24 cellular contexts compared by ENCODE assay signal in genomic region chr3:195817578-195818135, GRCh38. TPM values are rescaled to one million over a fixed set of nuclear protein-coding genes. Genes with fewer than 3 reads are reported as not detected.
"Had no signal": no experiment of that assay in that cellular context is flagged by ENCODE, and none has a peak within 500 bp of the region (broad histone marks: within the 10 kb centered on the region; RNA-seq: fewer than 3 reads in every experiment).

No MANE protein-coding gene starts in this region.

- H3K4me3 Mint-ChIP-seq: activated CD8-positive, alpha-beta memory T cell treated with anti-CD3 and anti-CD28 coated beads, Interleukin-2, amount 10 ng/mL, durations not matched to agents 7 days and 5 days; brain; nephron; stimulated activated naive CD8-positive, alpha-beta T cell treated with anti-CD3 and anti-CD28 coated beads, Interleukin-15, amount 100 ng/mL, for 72 hours; T-cell had no signal

- H3K36me3 ChIP-seq: esophagus muscularis mucosa, tibial nerve had no signal

- H3K9me3 Mint-ChIP-seq: activated naive CD4-positive, alpha-beta T cell treated with anti-CD3 and anti-CD28 coated beads, Interleukin-2, amount 50 U/mL, for 72 hours; nephron; stimulated activated naive CD8-positive, alpha-beta T cell treated with anti-CD3 and anti-CD28 coated beads, Interleukin-15, amount 100 ng/mL, for 72 hours; T-cell had no signal

- H3K27ac ChIP-seq: esophagus muscularis mucosa, tibial nerve had no signal

- H3K4me1 Mint-ChIP-seq: brain; nephron; stimulated activated naive CD8-positive, alpha-beta T cell treated with anti-CD3 and anti-CD28 coated beads, Interleukin-15, amount 100 ng/mL, for 72 hours had no signal

- H3K9me3 ChIP-seq: esophagus muscularis mucosa, tibial nerve had no signal

- H3K27ac Mint-ChIP-seq: activated CD8-positive, alpha-beta memory T cell treated with anti-CD3 and anti-CD28 coated beads, Interleukin-2, amount 10 ng/mL, durations not matched to agents 7 days and 5 days; activated naive CD4-positive, alpha-beta T cell treated with anti-CD3 and anti-CD28 coated beads, Interleukin-2, amount 50 U/mL, for 72 hours; brain; nephron; progenitor cell of endocrine pancreas; T-cell had no signal

- ATAC-seq: activated CD8-positive, alpha-beta memory T cell treated with anti-CD3 and anti-CD28 coated beads, Interleukin-2, amount 10 ng/mL, durations not matched to agents 7 days and 5 days; activated naive CD4-positive, alpha-beta T cell treated with anti-CD3 and anti-CD28 coated beads, Interleukin-2, amount 50 U/mL, for 72 hours; left cardiac atrium; SK-N-SH treated with all-trans-retinoic acid at 6 μM for 48 hours; stimulated activated naive CD8-positive, alpha-beta T cell treated with anti-CD3 and anti-CD28 coated beads, Interleukin-15, amount 100 ng/mL, for 72 hours; T-cell had no signal

- H3K4me3 ChIP-seq: esophagus muscularis mucosa, tibial nerve had no signal

- H3K4me1 ChIP-seq: esophagus muscularis mucosa, tibial nerve had no signal

- H3K36me3 Mint-ChIP-seq: activated CD8-positive, alpha-beta memory T cell treated with anti-CD3 and anti-CD28 coated beads, Interleukin-2, amount 10 ng/mL, durations not matched to agents 7 days and 5 days; activated naive CD4-positive, alpha-beta T cell treated with anti-CD3 and anti-CD28 coated beads, Interleukin-2, amount 50 U/mL, for 72 hours; brain; T-cell had no signal

- DNase-seq: activated CD4-positive, alpha-beta T cell treated with anti-CD3 and anti-CD28 coated beads for 4 hours; activated CD4-positive, alpha-beta T cell treated with anti-CD3 and anti-CD28 coated beads, Interleukin-2, amount 50 U/mL, for 48 hours; activated CD4-positive, CD25-positive, alpha-beta regulatory T cell; activated CD8-positive, alpha-beta memory T cell treated with anti-CD3 and anti-CD28 coated beads, Interleukin-2, amount 10 ng/mL, durations not matched to agents 7 days and 5 days; activated gamma-delta T cell; activated T-cell treated with anti-CD3 and anti-CD28 coated beads for 4 hours; effector memory CD4-positive, alpha-beta T cell; glutamatergic neuron; hippocampal formation; left cardiac atrium; midbrain; occipital lobe; stimulated activated CD4-positive, alpha-beta T cell treated with anti-CD3 and anti-CD28 coated beads, Interleukin-4, amount 100 ng/mL, for 1 hour; stimulated activated naive CD8-positive, alpha-beta T cell treated with anti-CD3 and anti-CD28 coated beads, Interleukin-15, amount 100 ng/mL, for 72 hours; T-cell had no signal

RNA-seq across cellular contexts. Expression of gene MUC4, which starts 5.9 kb away (rescaled TPM):
- total RNA-seq: dermis microvascular lymphatic vessel endothelial cell, left cardiac atrium, liver, occipital lobe, tibial nerve had no signal
